Comparison of ENCODE assay signal across 1 cellular context in the genomic region with DNA sequence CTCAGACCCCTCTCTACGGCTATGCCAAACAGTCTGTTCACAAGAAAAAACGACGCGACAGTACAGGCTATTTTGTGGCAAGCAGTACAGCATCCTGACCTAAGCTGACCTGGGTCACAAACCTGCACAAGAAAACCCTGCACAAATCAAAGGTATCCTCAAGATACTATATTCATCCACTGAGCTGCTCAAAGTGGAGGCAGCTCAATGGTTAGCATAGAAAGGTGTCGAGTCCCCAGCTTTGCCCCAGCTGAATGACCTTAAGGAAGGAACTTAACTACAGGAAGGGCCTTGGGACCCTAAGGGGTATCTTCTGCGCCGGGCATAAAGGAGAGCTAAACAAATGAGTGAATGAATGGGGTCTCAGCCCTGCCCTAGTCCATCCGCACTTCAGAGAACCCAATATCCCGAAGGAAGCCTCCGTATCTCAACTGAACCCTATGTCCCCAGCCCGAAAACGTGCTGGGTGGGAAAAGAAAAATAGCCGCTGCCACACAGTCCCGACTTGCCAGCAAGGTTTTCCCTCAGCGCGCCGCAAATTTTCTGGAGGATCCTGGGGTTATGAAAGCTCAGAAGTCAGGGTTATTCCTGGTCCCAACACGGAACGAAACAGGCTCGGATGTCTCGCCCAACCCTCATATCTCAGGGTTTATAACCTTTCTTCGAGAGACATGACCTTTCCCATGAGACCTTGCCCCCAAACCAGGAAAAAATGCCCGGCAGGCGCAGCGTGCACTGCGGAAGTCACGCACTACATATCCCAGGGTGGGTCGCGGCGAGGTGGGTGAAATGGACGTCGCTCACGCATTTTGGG.
TF ChIP-seq lines count a peak whose summit lies in the region.

Gene FASTKD1, minus strand, starts transcription at position 706 of the 814 bp plus-strand sequence. CDS start 1,836 bp downstream, outside the sequence.

TF ChIP-seq in K562, 482 proteins besides CTCF, POLR2A, EP300 and RAD21 (continued from another document and continues in another):
- TF ChIP-seq E2F1 (CRISPR knock-in tag; IDR thresholded peaks at IDR 0.05) (peak; percentile 80), POLR2H (tag; IDR thresholded peaks at IDR 0.05; ENCODE audit: low read depth) (peak; percentile 80), ZNF24 (IDR thresholded peaks at IDR 0.05) (peak; percentile 55; the same call in 1 of the 2 replicates), KHSRP (IDR thresholded peaks at IDR 0.05) (no peak), DIDO1 (tag; IDR thresholded peaks at IDR 0.05; ENCODE audit: low read depth) (peak; percentile 55; the same call in 1 of the 2 replicates), BMI1 (IDR thresholded peaks at IDR 0.05; ENCODE audit: low read length) (no peak), ARID4B (CRISPR knock-in tag; IDR thresholded peaks at IDR 0.05) (peak; percentile 37; the same call in 1 of the 2 replicates), CREM (IDR thresholded peaks at IDR 0.05; ENCODE audit: low read depth) (peak; percentile 98), CTBP1 (IDR thresholded peaks at IDR 0.05; ENCODE audit: borderline replicate concordance) (peak; percentile 63; the same call in 1 of the 2 replicates), NFE2 (IDR thresholded peaks at IDR 0.05; ENCODE audit: low read depth) (peak; percentile 54; the same call in 1 of the 2 replicates), TSC22D4 (tag; IDR thresholded peaks at IDR 0.05) (no peak), BHLHE40 (IDR thresholded peaks at IDR 0.05; ENCODE audit: low read length) (peak; percentile 62), MAFF (IDR thresholded peaks at IDR 0.05; ENCODE audit: low read length) (peak; percentile 42), NR4A1 (CRISPR knock-in tag; IDR thresholded peaks at IDR 0.05) (no peak), NR4A1 (tag; IDR thresholded peaks at IDR 0.05) (0 out of 2 replicates have a peak, but pooled peaks have one; percentile 31), DACH1 (IDR thresholded peaks at IDR 0.05; ENCODE audit: partially characterized antibody) (no peak), CREB3L1 (IDR thresholded peaks at IDR 0.05; ENCODE audit: borderline replicate concordance, low read depth) (peak; percentile 89), ZNF197 (CRISPR knock-in tag; IDR thresholded peaks at IDR 0.05; ENCODE audit: low read depth) (peak; percentile 97), HBP1 (CRISPR knock-in tag; IDR thresholded peaks at IDR 0.05) (no peak), GABPA (tag; conservative IDR thresholded peaks at IDR 0.05; ENCODE audit: low read depth) (peak; percentile 81), SMARCE1 (IDR thresholded peaks at IDR 0.05) (peak; percentile 47), ZNF143 (CRISPR knock-in tag; IDR thresholded peaks at IDR 0.05) (peak; percentile 98), ZC3H11A (IDR thresholded peaks at IDR 0.05; ENCODE audit: low read depth, low read length) (0 out of 2 replicates have a peak, but pooled peaks have one; percentile 26), KAT7 (CRISPR knock-in tag; IDR thresholded peaks at IDR 0.05; ENCODE audit: borderline replicate concordance) (peak; percentile 82; the same call in 1 of the 2 replicates), ZNF23 (CRISPR knock-in tag; IDR thresholded peaks at IDR 0.05) (no peak), NCOA2 (IDR thresholded peaks at IDR 0.05; ENCODE audit: partially characterized antibody in 2 of 2) (no peak), BCOR (IDR thresholded peaks at IDR 0.05) (peak; percentile 12; the same call in 1 of the 2 replicates), ELK3 (CRISPR knock-in tag; IDR thresholded peaks at IDR 0.05) (no peak), TAF9B (IDR thresholded peaks at IDR 0.05; ENCODE audit: partially characterized antibody) (peak; percentile 53)
- TF ChIP-seq, protein P1, sequence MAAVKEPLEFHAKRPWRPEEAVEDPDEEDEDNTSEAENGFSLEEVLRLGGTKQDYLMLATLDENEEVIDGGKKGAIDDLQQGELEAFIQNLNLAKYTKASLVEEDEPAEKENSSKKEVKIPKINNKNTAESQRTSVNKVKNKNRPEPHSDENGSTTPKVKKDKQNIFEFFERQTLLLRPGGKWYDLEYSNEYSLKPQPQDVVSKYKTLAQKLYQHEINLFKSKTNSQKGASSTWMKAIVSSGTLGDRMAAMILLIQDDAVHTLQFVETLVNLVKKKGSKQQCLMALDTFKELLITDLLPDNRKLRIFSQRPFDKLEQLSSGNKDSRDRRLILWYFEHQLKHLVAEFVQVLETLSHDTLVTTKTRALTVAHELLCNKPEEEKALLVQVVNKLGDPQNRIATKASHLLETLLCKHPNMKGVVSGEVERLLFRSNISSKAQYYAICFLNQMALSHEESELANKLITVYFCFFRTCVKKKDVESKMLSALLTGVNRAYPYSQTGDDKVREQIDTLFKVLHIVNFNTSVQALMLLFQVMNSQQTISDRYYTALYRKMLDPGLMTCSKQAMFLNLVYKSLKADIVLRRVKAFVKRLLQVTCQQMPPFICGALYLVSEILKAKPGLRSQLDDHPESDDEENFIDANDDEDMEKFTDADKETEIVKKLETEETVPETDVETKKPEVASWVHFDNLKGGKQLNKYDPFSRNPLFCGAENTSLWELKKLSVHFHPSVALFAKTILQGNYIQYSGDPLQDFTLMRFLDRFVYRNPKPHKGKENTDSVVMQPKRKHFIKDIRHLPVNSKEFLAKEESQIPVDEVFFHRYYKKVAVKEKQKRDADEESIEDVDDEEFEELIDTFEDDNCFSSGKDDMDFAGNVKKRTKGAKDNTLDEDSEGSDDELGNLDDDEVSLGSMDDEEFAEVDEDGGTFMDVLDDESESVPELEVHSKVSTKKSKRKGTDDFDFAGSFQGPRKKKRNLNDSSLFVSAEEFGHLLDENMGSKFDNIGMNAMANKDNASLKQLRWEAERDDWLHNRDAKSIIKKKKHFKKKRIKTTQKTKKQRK (IDR thresholded peaks at IDR 0.05; ENCODE audit: borderline replicate concordance, low read depth, low read length), result no peak
- TF ChIP-seq, protein P2, sequence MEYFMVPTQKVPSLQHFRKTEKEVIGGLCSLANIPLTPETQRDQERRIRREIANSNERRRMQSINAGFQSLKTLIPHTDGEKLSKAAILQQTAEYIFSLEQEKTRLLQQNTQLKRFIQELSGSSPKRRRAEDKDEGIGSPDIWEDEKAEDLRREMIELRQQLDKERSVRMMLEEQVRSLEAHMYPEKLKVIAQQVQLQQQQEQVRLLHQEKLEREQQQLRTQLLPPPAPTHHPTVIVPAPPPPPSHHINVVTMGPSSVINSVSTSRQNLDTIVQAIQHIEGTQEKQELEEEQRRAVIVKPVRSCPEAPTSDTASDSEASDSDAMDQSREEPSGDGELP (CRISPR knock-in tag; IDR thresholded peaks at IDR 0.05; ENCODE audit: borderline replicate concordance), result peak; percentile 83
- TF ChIP-seq, protein P3, sequence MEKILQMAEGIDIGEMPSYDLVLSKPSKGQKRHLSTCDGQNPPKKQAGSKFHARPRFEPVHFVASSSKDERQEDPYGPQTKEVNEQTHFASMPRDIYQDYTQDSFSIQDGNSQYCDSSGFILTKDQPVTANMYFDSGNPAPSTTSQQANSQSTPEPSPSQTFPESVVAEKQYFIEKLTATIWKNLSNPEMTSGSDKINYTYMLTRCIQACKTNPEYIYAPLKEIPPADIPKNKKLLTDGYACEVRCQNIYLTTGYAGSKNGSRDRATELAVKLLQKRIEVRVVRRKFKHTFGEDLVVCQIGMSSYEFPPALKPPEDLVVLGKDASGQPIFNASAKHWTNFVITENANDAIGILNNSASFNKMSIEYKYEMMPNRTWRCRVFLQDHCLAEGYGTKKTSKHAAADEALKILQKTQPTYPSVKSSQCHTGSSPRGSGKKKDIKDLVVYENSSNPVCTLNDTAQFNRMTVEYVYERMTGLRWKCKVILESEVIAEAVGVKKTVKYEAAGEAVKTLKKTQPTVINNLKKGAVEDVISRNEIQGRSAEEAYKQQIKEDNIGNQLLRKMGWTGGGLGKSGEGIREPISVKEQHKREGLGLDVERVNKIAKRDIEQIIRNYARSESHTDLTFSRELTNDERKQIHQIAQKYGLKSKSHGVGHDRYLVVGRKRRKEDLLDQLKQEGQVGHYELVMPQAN (IDR thresholded peaks at IDR 0.05; ENCODE audit: borderline replicate concordance), result peak; percentile 67; the same call in 1 of the 2 replicates
- TF ChIP-seq, protein P4, sequence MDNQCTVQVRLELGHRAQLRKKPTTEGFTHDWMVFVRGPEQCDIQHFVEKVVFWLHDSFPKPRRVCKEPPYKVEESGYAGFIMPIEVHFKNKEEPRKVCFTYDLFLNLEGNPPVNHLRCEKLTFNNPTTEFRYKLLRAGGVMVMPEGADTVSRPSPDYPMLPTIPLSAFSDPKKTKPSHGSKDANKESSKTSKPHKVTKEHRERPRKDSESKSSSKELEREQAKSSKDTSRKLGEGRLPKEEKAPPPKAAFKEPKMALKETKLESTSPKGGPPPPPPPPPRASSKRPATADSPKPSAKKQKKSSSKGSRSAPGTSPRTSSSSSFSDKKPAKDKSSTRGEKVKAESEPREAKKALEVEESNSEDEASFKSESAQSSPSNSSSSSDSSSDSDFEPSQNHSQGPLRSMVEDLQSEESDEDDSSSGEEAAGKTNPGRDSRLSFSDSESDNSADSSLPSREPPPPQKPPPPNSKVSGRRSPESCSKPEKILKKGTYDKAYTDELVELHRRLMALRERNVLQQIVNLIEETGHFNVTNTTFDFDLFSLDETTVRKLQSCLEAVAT (IDR thresholded peaks at IDR 0.05), result peak; percentile 7 to 56; a peak in 2 of 4 replicates
